In the genomic region with DNA sequence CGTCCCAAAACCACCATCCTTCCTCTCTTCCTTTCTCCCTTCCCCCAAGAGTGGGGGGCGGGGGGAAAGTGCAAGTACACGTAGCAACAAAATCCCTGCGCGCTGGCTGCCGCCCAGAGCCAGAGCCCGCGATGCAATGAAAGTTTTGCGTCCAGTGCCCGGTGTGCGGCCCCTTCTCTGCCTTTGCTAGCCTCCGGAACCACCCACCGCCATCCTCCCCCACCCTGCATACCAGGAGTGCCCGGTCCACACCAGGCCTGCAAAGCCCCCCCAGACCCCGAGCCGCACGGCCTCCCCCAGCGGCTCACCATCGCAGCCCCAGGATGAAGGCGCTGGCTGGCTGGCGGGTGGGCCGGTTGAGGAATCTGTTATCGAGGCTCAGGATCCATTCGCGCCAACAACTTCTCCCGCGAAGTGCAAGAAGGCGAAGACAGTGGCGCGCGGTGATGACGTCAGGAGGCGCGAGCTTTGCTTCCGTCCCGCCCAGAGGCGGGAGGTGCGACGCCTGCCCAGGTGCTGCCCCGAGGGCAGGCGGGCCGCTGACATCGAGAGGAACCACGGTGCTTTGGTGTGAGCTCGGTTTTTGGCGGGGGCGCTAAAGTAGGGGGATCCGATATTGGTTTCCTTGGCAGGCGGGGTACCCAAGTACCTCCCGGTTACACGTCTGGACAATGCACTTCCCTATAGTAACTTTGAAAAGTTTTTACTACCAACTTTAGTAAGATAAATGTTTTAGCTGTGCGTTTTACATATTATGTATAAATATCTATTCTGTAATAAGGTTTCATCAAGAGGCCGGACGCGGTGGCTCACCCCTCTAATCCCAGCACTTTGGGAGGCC, we compare ENCODE assay signal across 8 cellular contexts.
A peak's percentile ranks its signal among the peaks of the same experiment; 100 is the strongest.
DNase-seq lines count a peak whose midpoint lies in the region; ATAC-seq and TF ChIP-seq lines count a peak whose summit lies in the region.

A gene with protein sequence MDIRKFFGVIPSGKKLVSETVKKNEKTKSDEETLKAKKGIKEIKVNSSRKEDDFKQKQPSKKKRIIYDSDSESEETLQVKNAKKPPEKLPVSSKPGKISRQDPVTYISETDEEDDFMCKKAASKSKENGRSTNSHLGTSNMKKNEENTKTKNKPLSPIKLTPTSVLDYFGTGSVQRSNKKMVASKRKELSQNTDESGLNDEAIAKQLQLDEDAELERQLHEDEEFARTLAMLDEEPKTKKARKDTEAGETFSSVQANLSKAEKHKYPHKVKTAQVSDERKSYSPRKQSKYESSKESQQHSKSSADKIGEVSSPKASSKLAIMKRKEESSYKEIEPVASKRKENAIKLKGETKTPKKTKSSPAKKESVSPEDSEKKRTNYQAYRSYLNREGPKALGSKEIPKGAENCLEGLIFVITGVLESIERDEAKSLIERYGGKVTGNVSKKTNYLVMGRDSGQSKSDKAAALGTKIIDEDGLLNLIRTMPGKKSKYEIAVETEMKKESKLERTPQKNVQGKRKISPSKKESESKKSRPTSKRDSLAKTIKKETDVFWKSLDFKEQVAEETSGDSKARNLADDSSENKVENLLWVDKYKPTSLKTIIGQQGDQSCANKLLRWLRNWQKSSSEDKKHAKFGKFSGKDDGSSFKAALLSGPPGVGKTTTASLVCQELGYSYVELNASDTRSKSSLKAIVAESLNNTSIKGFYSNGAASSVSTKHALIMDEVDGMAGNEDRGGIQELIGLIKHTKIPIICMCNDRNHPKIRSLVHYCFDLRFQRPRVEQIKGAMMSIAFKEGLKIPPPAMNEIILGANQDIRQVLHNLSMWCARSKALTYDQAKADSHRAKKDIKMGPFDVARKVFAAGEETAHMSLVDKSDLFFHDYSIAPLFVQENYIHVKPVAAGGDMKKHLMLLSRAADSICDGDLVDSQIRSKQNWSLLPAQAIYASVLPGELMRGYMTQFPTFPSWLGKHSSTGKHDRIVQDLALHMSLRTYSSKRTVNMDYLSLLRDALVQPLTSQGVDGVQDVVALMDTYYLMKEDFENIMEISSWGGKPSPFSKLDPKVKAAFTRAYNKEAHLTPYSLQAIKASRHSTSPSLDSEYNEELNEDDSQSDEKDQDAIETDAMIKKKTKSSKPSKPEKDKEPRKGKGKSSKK (minus strand): TSS at position 432 of the 841 bp plus-strand sequence. CDS start 121 bp downstream, at position 311.

- H3K4me3 ChIP-seq in AG04449 (ENCODE audit: low read depth, low read length), result peak within 1 kb of the TSS; percentile 95

- ATAC-seq in GM18909 (IDR thresholded peaks at IDR 0.05; ENCODE audit: poor library complexity, unreplicated experiment), result peak; percentile 76
- ATAC-seq in HG03342 (IDR thresholded peaks at IDR 0.05; ENCODE audit: unreplicated experiment), result peak; percentile 77

- peak within 1 kb of the TSS; percentile 77 for H3K27ac ChIP-seq in cingulate gyrus (ENCODE audit: low read depth, low read length)
- peak within 1 kb of the TSS; percentile 80 for H3K27ac ChIP-seq in layer of hippocampus (ENCODE audit: low read depth, low read length)

- POLR2A ChIA-PET in AG04449 (lab: Yijun Ruan, JAX), result no interaction called here

- CTCF ChIA-PET in AG04449 (lab: Yijun Ruan, JAX), result interaction anchor here (1.3 kb wide), 1 partner anchor 19 kb away, joined by 3 read pairs; no protein-coding TSS in a partner anchor

- no peak for TF ChIP-seq CTCF in AG04449 (IDR thresholded peaks at IDR 0.05; ENCODE audit: insufficient read depth, low read length, missing control alignments)

- DNase-seq in AG04449 (ENCODE audit: low read depth, low spot score) (peak; percentile 28), NCI-H524 treated with DMSO at 0.1 percent for 48 hours (lab: John Stamatoyannopoulos, UW) (peak; percentile 24)
- DNase-seq in activated CD4-positive, alpha-beta T cell treated with anti-CD3 and anti-CD28 coated beads for 4 hours, result peak; percentile 91 to 94
- peak; percentile 89 to 95 (median 94) for DNase-seq in stimulated activated CD4-positive, alpha-beta T cell treated with anti-CD3 and anti-CD28 coated beads, Interleukin-1b, Interleukin-23, amount 100 ng/mL, for 24 hours (ENCODE audit: low read depth in 4 of 4, low spot score in 1 of 4)

- H3K27me3 ChIP-seq in layer of hippocampus (ENCODE audit: control insufficient read depth, insufficient read depth, low read length), result no peaks in the 10 kb centered on the region

Comparison
In these comparisons a context has a peak if more than half of its experiments do, and no peak if none do; other contexts are left out.
1. Peak in every context shown above with its lines: DNase-seq, ATAC-seq, H3K4me3 ChIP-seq and H3K27ac ChIP-seq.
2. DNase-seq: peak in every context shown above with its lines; median percentile 94 in stimulated activated CD4-positive, alpha-beta T cell treated with anti-CD3 and anti-CD28 coated beads, Interleukin-1b, Interleukin-23, amount 100 ng/mL, for 24 hours; 92 in activated CD4-positive, alpha-beta T cell treated with anti-CD3 and anti-CD28 coated beads for 4 hours; 28 in AG04449; 24 in NCI-H524 treated with DMSO at 0.1 percent for 48 hours.